Comparison of ENCODE assay signal across 26 cellular contexts in the genomic region with DNA sequence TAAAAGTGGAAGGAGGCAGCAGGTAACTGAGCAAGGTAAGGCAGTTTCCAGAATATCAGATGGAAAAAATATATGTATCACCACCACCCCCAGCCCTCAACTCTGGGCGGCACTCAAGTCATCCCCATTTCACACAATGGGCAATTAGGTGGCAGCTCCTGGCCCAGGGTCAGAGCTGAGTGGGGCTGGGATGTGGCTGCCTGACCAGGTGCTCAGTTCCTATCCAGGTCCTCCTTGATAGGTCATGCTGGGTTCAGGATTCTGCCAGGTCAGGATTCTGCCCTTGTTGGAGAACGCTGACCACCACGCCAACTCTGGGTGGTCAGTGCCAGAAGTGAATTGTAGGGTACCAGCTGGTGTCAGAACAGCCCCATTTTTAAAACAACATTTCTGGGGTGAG. TPM values are rescaled to one million over a fixed set of nuclear protein-coding genes. Genes with fewer than 3 reads are reported as not detected.
A peak's percentile ranks its signal among the peaks of the same experiment; 100 is the strongest.
DNase-seq lines count a peak whose midpoint lies in the region; ATAC-seq, FAIRE-seq and TF ChIP-seq lines count a peak whose summit lies in the region.
"Had no signal": no experiment of that assay in that cellular context is flagged by ENCODE, and none has a peak within 500 bp of the region (broad histone marks: within the 10 kb centered on the region; RNA-seq: fewer than 3 reads in every experiment).

No MANE protein-coding gene starts in this region.

- no peaks in the 10 kb centered on the region for H3K9me3 ChIP-seq in kidney (ENCODE audit: control insufficient read depth in 1 of 2, low read length in 2 of 2)
- no peaks in the 10 kb centered on the region for H3K9me3 ChIP-seq in upper lobe of right lung
- H3K9me3 ChIP-seq in SK-N-SH, result no peaks in the 10 kb centered on the region
- H3K9me3 ChIP-seq: BE2C, BLaER1 had no signal

- ATAC-seq in upper lobe of right lung, result no peak
- ATAC-seq: GM12878 had no signal

- H3K4me3 ChIP-seq in kidney (ENCODE audit: low read length in 2 of 2) (no peak overlapping the region), upper lobe of right lung (no peak overlapping the region), SK-N-SH (ENCODE audit: low read depth in 2 of 2, low read length in 1 of 2) (no peak overlapping the region)
- H3K4me3 ChIP-seq: BLaER1, GM12878 had no signal

- H4K20me1 ChIP-seq in SK-N-SH (ENCODE audit: insufficient read depth), result no peaks in the 10 kb centered on the region
- H4K20me1 ChIP-seq: BLaER1 had no signal

- TF ChIP-seq EP300 in SK-N-SH (IDR thresholded peaks at IDR 0.05; ENCODE audit: borderline replicate concordance in 1 of 2, low read depth in 1 of 2, low read length in 1 of 2), result no peak

- H3K27me3 ChIP-seq in upper lobe of right lung (no peaks in the 10 kb centered on the region), SK-N-SH (ENCODE audit: insufficient read depth) (no peaks in the 10 kb centered on the region)
- H3K27me3 ChIP-seq: BE2C, BLaER1 had no signal

- H3K4me1 ChIP-seq in kidney (ENCODE audit: control insufficient read depth in 1 of 2, insufficient read depth in 1 of 2, low read depth in 1 of 2, low read length in 2 of 2) (peaks cover 0 to 2% of the 10 kb centered on the region in 2 donors), upper lobe of right lung (no peaks in the 10 kb centered on the region), SK-N-SH (ENCODE audit: control insufficient read depth in 1 of 2, insufficient read depth in 2 of 2, low read depth in 1 of 2, low read length in 1 of 2) (peaks cover 0 to 10% of the 10 kb centered on the region in 2 experiments; a peak in 1 of 4 replicates)
- H3K4me1 ChIP-seq: BE2C had no signal

- H2AFZ ChIP-seq in SK-N-SH (ENCODE audit: low read depth), result no peak overlapping the region

- CTCF ChIA-PET in SK-N-SH (lab: Yijun Ruan, JAX), result no interaction called here

- no peak overlapping the region for H3K9ac ChIP-seq in kidney (ENCODE audit: low read length in 2 of 2)
- no peak overlapping the region for H3K9ac ChIP-seq in SK-N-SH
- H3K9ac ChIP-seq: BLaER1 had no signal

- POLR2A ChIA-PET in SK-N-SH (lab: Yijun Ruan, JAX), result no interaction called here

- H3K9me2 ChIP-seq in SK-N-SH, result no peaks in the 10 kb centered on the region

- TF ChIP-seq RAD21 in SK-N-SH (IDR thresholded peaks at IDR 0.05; ENCODE audit: low read length), result no peak

- peak; percentile 24 for DNase-seq in kidney
- DNase-seq in mesenteric fat pad (ENCODE audit: low spot score), result peak; percentile 22
- peak; percentile 25 for DNase-seq in upper lobe of right lung
- DNase-seq in GM19240 (ENCODE audit: insufficient read length, low spot score), result no peak
- no peak for DNase-seq in SK-N-SH
- DNase-seq in NCI-H2107 treated with DMSO at 0.1 percent for 48 hours (lab: John Stamatoyannopoulos, UW; ENCODE audit: unreplicated experiment), result no peak
- DNase-seq: 8988T; ACHN; BE2C; C1 segment of cervical spinal cord; CD4-positive, alpha-beta memory T cell; CD4-positive, CD25-positive, alpha-beta regulatory T cell; CD8-positive, alpha-beta memory T cell; DMS 273 treated with DMSO at 0.1 percent for 48 hours; DMS153; DMS53; DMS79; DND-41; EL; GDM1 had no signal

- H3F3A ChIP-seq in SK-N-SH (replicated peaks; ENCODE audit: insufficient read depth), result no peaks in the 10 kb centered on the region

- TF ChIP-seq CTCF in kidney (IDR thresholded peaks at IDR 0.05; ENCODE audit: borderline replicate concordance, extremely low read depth, insufficient read depth), result no peak
- no peak for TF ChIP-seq CTCF in upper lobe of right lung (IDR thresholded peaks at IDR 0.05)
- TF ChIP-seq CTCF in SK-N-SH (IDR thresholded peaks at IDR 0.05), result no peak

- intact Hi-C loops in kidney (cut with DNase I), result no loop called here
- intact Hi-C loops in upper lobe of right lung (cut with DNase I), result no loop called here

- H3K36me3 ChIP-seq in kidney (ENCODE audit: control insufficient read depth in 1 of 2, insufficient read depth in 2 of 2, low read length in 2 of 2) (no peaks in the 10 kb centered on the region), upper lobe of right lung (no peaks in the 10 kb centered on the region), SK-N-SH (replicated peaks in 1 of 2; ENCODE audit: control insufficient read depth in 1 of 2, insufficient read depth in 2 of 2, low read length in 1 of 2) (no peaks in the 10 kb centered on the region)
- H3K36me3 ChIP-seq: BE2C, BLaER1 had no signal

- WGBS in SK-N-SH (ENCODE audit: low lambda C conversion rate), result 100% methylated on average over 2 of the region's 3 CpGs

- no peak overlapping the region for H3K4me2 ChIP-seq in SK-N-SH

- H3K79me2 ChIP-seq in SK-N-SH (ENCODE audit: insufficient read depth), result no peaks in the 10 kb centered on the region

- FAIRE-seq in kidney (lab: Jason Lieb, UNC), result no peak
- FAIRE-seq: A204.1, GM12878, GM12892, GM18507, GM19239 had no signal

- H3K27ac ChIP-seq in kidney (ENCODE audit: low read depth in 2 of 2, low read length in 2 of 2) (no peak overlapping the region), upper lobe of right lung (no peak overlapping the region), SK-N-SH (ENCODE audit: low read depth in 2 of 2, low read length in 1 of 2) (no peak overlapping the region)

TF ChIP-seq in SK-N-SH, 30 proteins besides CTCF, POLR2A, EP300 and RAD21 (continues in another document):
- no peak for TF ChIP-seq RXRA (IDR thresholded peaks at IDR 0.05; ENCODE audit: borderline replicate concordance, low read depth)
- TF ChIP-seq JUND (IDR thresholded peaks at IDR 0.05), result no peak
- no peak for TF ChIP-seq POLR2AphosphoS5 (IDR thresholded peaks at IDR 0.05; ENCODE audit: low read depth, low read length)
- no peak for TF ChIP-seq SMC3 (IDR thresholded peaks at IDR 0.05; ENCODE audit: low read depth, low read length)
- TF ChIP-seq MXI1 (IDR thresholded peaks at IDR 0.05; ENCODE audit: low read depth, low read length), result no peak
- no peak for TF ChIP-seq ELF1 (IDR thresholded peaks at IDR 0.05)
- no peak for TF ChIP-seq TEAD4 (IDR thresholded peaks at IDR 0.05; ENCODE audit: borderline replicate concordance, insufficient read depth)
- TF ChIP-seq, protein P1, sequence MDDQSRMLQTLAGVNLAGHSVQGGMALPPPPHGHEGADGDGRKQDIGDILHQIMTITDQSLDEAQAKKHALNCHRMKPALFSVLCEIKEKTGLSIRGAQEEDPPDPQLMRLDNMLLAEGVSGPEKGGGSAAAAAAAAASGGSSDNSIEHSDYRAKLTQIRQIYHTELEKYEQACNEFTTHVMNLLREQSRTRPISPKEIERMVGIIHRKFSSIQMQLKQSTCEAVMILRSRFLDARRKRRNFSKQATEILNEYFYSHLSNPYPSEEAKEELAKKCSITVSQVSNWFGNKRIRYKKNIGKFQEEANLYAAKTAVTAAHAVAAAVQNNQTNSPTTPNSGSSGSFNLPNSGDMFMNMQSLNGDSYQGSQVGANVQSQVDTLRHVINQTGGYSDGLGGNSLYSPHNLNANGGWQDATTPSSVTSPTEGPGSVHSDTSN (IDR thresholded peaks at IDR 0.05), result no peak
- TF ChIP-seq, protein P2, sequence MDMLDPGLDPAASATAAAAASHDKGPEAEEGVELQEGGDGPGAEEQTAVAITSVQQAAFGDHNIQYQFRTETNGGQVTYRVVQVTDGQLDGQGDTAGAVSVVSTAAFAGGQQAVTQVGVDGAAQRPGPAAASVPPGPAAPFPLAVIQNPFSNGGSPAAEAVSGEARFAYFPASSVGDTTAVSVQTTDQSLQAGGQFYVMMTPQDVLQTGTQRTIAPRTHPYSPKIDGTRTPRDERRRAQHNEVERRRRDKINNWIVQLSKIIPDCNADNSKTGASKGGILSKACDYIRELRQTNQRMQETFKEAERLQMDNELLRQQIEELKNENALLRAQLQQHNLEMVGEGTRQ (IDR thresholded peaks at IDR 0.05; ENCODE audit: borderline replicate concordance, low read depth, low read length), result no peak
- TF ChIP-seq MEF2A (IDR thresholded peaks at IDR 0.05; ENCODE audit: borderline replicate concordance, low read depth), result no peak
- TF ChIP-seq NFIC (IDR thresholded peaks at IDR 0.05; ENCODE audit: borderline replicate concordance), result no peak
- TF ChIP-seq SIN3A (IDR thresholded peaks at IDR 0.05; ENCODE audit: borderline replicate concordance, low read depth, low read length), result no peak
- TF ChIP-seq, protein P3, sequence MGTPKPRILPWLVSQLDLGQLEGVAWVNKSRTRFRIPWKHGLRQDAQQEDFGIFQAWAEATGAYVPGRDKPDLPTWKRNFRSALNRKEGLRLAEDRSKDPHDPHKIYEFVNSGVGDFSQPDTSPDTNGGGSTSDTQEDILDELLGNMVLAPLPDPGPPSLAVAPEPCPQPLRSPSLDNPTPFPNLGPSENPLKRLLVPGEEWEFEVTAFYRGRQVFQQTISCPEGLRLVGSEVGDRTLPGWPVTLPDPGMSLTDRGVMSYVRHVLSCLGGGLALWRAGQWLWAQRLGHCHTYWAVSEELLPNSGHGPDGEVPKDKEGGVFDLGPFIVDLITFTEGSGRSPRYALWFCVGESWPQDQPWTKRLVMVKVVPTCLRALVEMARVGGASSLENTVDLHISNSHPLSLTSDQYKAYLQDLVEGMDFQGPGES (IDR thresholded peaks at IDR 0.05; ENCODE audit: low read depth, low read length), result no peak
- no peak for TF ChIP-seq YY1 (IDR thresholded peaks at IDR 0.05; ENCODE audit: low read depth)
- no peak for TF ChIP-seq FOXJ3 (CRISPR knock-in tag; IDR thresholded peaks at IDR 0.05)
- TF ChIP-seq, protein P4, sequence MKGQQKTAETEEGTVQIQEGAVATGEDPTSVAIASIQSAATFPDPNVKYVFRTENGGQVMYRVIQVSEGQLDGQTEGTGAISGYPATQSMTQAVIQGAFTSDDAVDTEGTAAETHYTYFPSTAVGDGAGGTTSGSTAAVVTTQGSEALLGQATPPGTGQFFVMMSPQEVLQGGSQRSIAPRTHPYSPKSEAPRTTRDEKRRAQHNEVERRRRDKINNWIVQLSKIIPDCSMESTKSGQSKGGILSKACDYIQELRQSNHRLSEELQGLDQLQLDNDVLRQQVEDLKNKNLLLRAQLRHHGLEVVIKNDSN (IDR thresholded peaks at IDR 0.05; ENCODE audit: borderline replicate concordance, low read depth), result no peak

RNA-seq across cellular contexts. Expression of a gene that starts 29.5 kb away (rescaled TPM):
- total RNA-seq in kidney (17.7 TPM), mesenteric fat pad (64.8 TPM), upper lobe of right lung (7.4 TPM)
- polyA plus RNA-seq in kidney (ENCODE audit: insufficient read depth, low read depth, low replicate concordance) (6.6 TPM), SK-N-SH (2012; rRNA removed) (8.5 and 9.3 TPM in 2 replicates)
- 8.0 and 9.7 TPM in 2 replicates for polyA plus RNA-seq in SK-N-SH (2012; cell fraction: cytosol; rRNA removed)
- polyA plus RNA-seq in SK-N-SH (2012; cell fraction: nucleus; rRNA removed), result 7.2 and 7.3 TPM in 2 replicates
- total RNA-seq: GM12878 had no signal

Comparison
In these comparisons a context has a peak if more than half of its experiments do, and no peak if none do; other contexts are left out.
1. DNase-seq: peak in kidney (single experiment), mesenteric fat pad (single experiment) and upper lobe of right lung (single experiment); none in GM19240 (single experiment), SK-N-SH (single experiment) and NCI-H2107 treated with DMSO at 0.1 percent for 48 hours (single experiment).